In genomic region chr3:46682974-46683373, GRCh38 we compare ENCODE assay signal across 37 cellular contexts. TPM values are rescaled to one million over a fixed set of nuclear protein-coding genes. Genes with fewer than 3 reads are reported as not detected.
"Had no signal": no experiment of that assay in that cellular context is flagged by ENCODE, and none has a peak within 500 bp of the region (broad histone marks: within the 10 kb centered on the region; RNA-seq: fewer than 3 reads in every experiment).

No MANE protein-coding gene starts in this region.

- H3K36me3 ChIP-seq: MG63 had no signal

- H3K27me3 ChIP-seq: MG63 had no signal

- DNase-seq: MG63, MM.1S, NCI-H1048, NCI-H1092, NCI-H1092 treated with DMSO at 0.1 percent for 48 hours, NCI-H1105, NCI-H1105 treated with DMSO at 0.1 percent for 48 hours, NCI-H1417 treated with DMSO at 0.1 percent for 48 hours, NCI-H1436, NCI-H1436 treated with DMSO at 0.1 percent for 48 hours, NCI-H146, NCI-H1694, NCI-H1694 treated with DMSO at 0.1 percent for 48 hours, NCI-H187, NCI-H187 treated with DMSO at 0.1 percent for 48 hours, NCI-H1930, NCI-H2029, NCI-H2029 treated with DMSO at 0.1 percent for 48 hours, NCI-H2081, NCI-H2081 treated with DMSO at 0.1 percent for 48 hours, NCI-H2107, NCI-H2171, NCI-H2171 treated with DMSO at 0.1 percent for 48 hours, NCI-H2227 treated with DMSO at 0.1 percent for 48 hours, NCI-H226, NCI-H345, NCI-H446, NCI-H446 treated with DMSO at 0.1 percent for 48 hours, NCI-H510A, NCI-H510A treated with DMSO at 0.1 percent for 48 hours, NCI-H524, NCI-H524 treated with DMSO at 0.1 percent for 48 hours, NCI-H526 had no signal

- H3K4me3 ChIP-seq: MG63 had no signal

- H3K9me3 ChIP-seq: MG63 had no signal

RNA-seq across cellular contexts. Expression of gene TMIE, which starts 18.2 kb away (rescaled TPM):
- total RNA-seq: LHCN-M2 had no signal

RNA-seq across cellular contexts. Expression of gene PRSS50, which starts 34.7 kb away (rescaled TPM):
- total RNA-seq: LHCN-M2, M059J, MCF 10A, NCI-H460 had no signal
